Comparison of ENCODE assay signal across 32 cellular contexts in the genomic region with DNA sequence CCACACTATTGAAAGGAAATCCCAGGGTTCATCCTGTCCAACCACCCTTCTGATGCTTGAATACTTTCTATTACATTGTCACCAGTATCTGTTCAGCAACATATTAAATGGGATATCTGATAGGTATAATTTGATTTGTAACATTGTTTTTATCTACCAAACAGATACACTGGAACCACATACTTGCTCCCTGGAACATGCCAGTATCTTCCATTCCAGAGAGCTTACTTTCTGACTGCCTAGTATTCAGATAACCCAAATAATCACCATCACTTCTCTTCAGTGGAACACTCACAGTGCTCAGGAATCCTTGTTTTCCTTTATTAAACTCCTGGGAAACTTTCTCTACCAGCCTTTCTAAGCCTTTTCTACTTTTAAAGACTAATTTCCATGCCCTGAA.
"Had no signal": no experiment of that assay in that cellular context is flagged by ENCODE, and none has a peak within 500 bp of the region (broad histone marks: within the 10 kb centered on the region; RNA-seq: fewer than 3 reads in every experiment).

No MANE protein-coding gene starts in this region.

- DNase-seq: activated CD4-positive, alpha-beta memory T cell treated with anti-CD3 and anti-CD28 coated beads for 36 hours; activated CD4-positive, alpha-beta T cell treated with anti-CD3 and anti-CD28 coated beads for 4 hours; activated CD4-positive, alpha-beta T cell treated with anti-CD3 and anti-CD28 coated beads, Interleukin-2, amount 50 U/mL, for 1 hour; activated CD8-positive, alpha-beta memory T cell treated with anti-CD3 and anti-CD28 coated beads, Interleukin-2, amount 50 U/mL, for 4 hours; activated gamma-delta T cell treated with Interleukin-2 at 50 U/mL for 16 hours; activated naive CD4-positive, alpha-beta T cell treated with anti-CD3 and anti-CD28 coated beads for 36 hours; activated T-cell treated with anti-CD3 and anti-CD28 coated beads for 4 hours; activated T-cell treated with anti-CD3 and anti-CD28 coated beads, Interleukin-2, amount 50 U/mL, for 4 hours; adrenal gland; body of pancreas; caudate nucleus; cerebellar nuclear complex; Karpas-422; MG63; MV-4-11; NCI-H1092; NCI-H1436 treated with DMSO at 0.1 percent for 48 hours; NCI-H1694 treated with DMSO at 0.1 percent for 48 hours; NCI-H2029; NCI-H510A; NCI-H526; NCI-H748 treated with DMSO at 0.1 percent for 48 hours; NK-92 treated with Interleukin-12 subunit alpha and Interleukin-12 subunit beta, amount 100 ng/mL, for 24 hours; PC-3; Peyer's patch; RPMI8226; SHP77 treated with DMSO at 0.1 percent for 48 hours had no signal

- H3K9me3 Mint-ChIP-seq: activated CD4-positive, alpha-beta memory T cell treated with anti-CD3 and anti-CD28 coated beads for 36 hours; activated naive CD4-positive, alpha-beta T cell treated with anti-CD3 and anti-CD28 coated beads for 36 hours; activated T-cell treated with anti-CD3 and anti-CD28 coated beads, Interleukin-2, amount 50 U/mL, for 4 hours; activated T-helper 1 cell treated with anti-CD3 and anti-CD28 coated beads, Interleukin-12 subunit alpha, Interleukin-12 subunit beta, Interleukin-2, Interleukin-4 antibody, amounts not matched to agents 30 ng/mL and 10 ng/mL and 1 ng/mL, durations not matched to agents 14 hours and 24 hours and 36 hours; T-helper 1 cell treated with Interleukin-12 subunit alpha and Interleukin-12 subunit beta and Interleukin-4 antibody, amounts not matched to agents 30 μg/mL and 1 μg/mL, for 36 hours; T-helper 2 cell treated with Interferon-gamma antibody and Interleukin-4, amounts not matched to agents 5 μg/mL and 100 μg/mL, for 36 hours had no signal

- H3K27ac Mint-ChIP-seq: activated CD4-positive, alpha-beta memory T cell treated with anti-CD3 and anti-CD28 coated beads for 36 hours; activated naive CD4-positive, alpha-beta T cell treated with anti-CD3 and anti-CD28 coated beads for 36 hours; activated naive CD4-positive, alpha-beta T cell treated with anti-CD3 and anti-CD28 coated beads, Interleukin-2, amount 50 U/mL, for 72 hours; activated T-helper 1 cell treated with anti-CD3 and anti-CD28 coated beads, Interleukin-12 subunit alpha, Interleukin-12 subunit beta, Interleukin-2, Interleukin-4 antibody, amounts not matched to agents 30 ng/mL and 10 ng/mL and 1 ng/mL, durations not matched to agents 14 hours and 24 hours and 36 hours; T-helper 1 cell treated with Interleukin-12 subunit alpha and Interleukin-12 subunit beta and Interleukin-4 antibody, amounts not matched to agents 30 μg/mL and 1 μg/mL, for 36 hours; T-helper 2 cell treated with Interferon-gamma antibody and Interleukin-4, amounts not matched to agents 5 μg/mL and 100 μg/mL, for 36 hours had no signal

- H3K27ac ChIP-seq: adrenal gland, body of pancreas, Peyer's patch had no signal

- H3K27me3 ChIP-seq: adrenal gland, body of pancreas, MG63, Peyer's patch had no signal

- H3K4me1 ChIP-seq: Peyer's patch had no signal

- ATAC-seq: activated CD4-positive, CD25-positive, alpha-beta regulatory T cell treated with anti-CD3 and anti-CD28 coated beads, Interleukin-2, amount 50 U/mL, for 24 hours; activated naive CD4-positive, alpha-beta T cell treated with anti-CD3 and anti-CD28 coated beads, Interleukin-2, amount 50 U/mL, for 72 hours; activated T-cell treated with anti-CD3 and anti-CD28 coated beads, Interleukin-2, amount 50 U/mL, for 4 hours; body of pancreas; PC-3 had no signal

- H3K4me3 Mint-ChIP-seq: activated CD4-positive, alpha-beta memory T cell treated with anti-CD3 and anti-CD28 coated beads for 36 hours; activated naive CD4-positive, alpha-beta T cell treated with anti-CD3 and anti-CD28 coated beads for 36 hours; activated T-cell treated with anti-CD3 and anti-CD28 coated beads, Interleukin-2, amount 50 U/mL, for 4 hours; activated T-helper 1 cell treated with anti-CD3 and anti-CD28 coated beads, Interleukin-12 subunit alpha, Interleukin-12 subunit beta, Interleukin-2, Interleukin-4 antibody, amounts not matched to agents 30 ng/mL and 10 ng/mL and 1 ng/mL, durations not matched to agents 14 hours and 24 hours and 36 hours; T-helper 1 cell treated with Interleukin-12 subunit alpha and Interleukin-12 subunit beta and Interleukin-4 antibody, amounts not matched to agents 30 μg/mL and 1 μg/mL, for 36 hours; T-helper 2 cell treated with Interferon-gamma antibody and Interleukin-4, amounts not matched to agents 5 μg/mL and 100 μg/mL, for 36 hours had no signal

- H3K9me3 ChIP-seq: adrenal gland, body of pancreas, MG63, Peyer's patch had no signal

- H3K4me3 ChIP-seq: adrenal gland, body of pancreas, MG63, Peyer's patch had no signal

- H3K27me3 Mint-ChIP-seq: activated CD4-positive, alpha-beta memory T cell treated with anti-CD3 and anti-CD28 coated beads for 36 hours had no signal

- H3K36me3 ChIP-seq: adrenal gland, MG63 had no signal
